In the genomic region with DNA sequence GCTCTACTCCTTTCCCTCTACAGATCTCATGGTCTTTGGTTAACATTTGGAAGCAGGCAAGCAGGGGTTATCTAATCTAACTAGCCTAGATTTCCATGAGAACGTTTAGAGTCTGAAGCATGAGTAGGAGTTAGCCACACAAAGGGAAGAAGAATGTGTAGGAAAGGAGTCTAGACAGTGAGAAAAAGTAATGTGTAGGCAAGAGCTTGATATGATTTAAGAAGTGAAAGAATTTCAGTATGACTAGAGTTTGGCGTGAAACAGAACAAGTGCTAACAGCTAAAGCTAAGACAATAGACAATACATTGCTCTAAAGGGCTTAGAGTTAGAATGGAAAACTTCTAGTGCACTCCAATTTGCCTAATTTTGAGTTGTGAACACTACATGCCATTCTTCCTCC, we compare ENCODE assay signal across 17 cellular contexts. TPM values are rescaled to one million over a fixed set of nuclear protein-coding genes. Genes with fewer than 3 reads are reported as not detected.
DNase-seq lines count a peak whose midpoint lies in the region; ATAC-seq, FAIRE-seq and TF ChIP-seq lines count a peak whose summit lies in the region.
"Had no signal": no experiment of that assay in that cellular context is flagged by ENCODE, and none has a peak within 500 bp of the region (broad histone marks: within the 10 kb centered on the region; RNA-seq: fewer than 3 reads in every experiment).

No MANE protein-coding gene starts in this region.

- no peak overlapping the region for H3K27ac Mint-ChIP-seq in activated T-helper 1 cell treated with anti-CD3 and anti-CD28 coated beads, Interleukin-12 subunit alpha, Interleukin-12 subunit beta, Interleukin-2, Interleukin-4 antibody, amounts not matched to agents 30 ng/mL and 10 ng/mL and 1 ng/mL, durations not matched to agents 14 hours and 24 hours and 36 hours
- H3K27ac Mint-ChIP-seq in glutamatergic neuron (ENCODE audit: unreplicated experiment): no peak overlapping the region
- H3K27ac Mint-ChIP-seq: activated naive CD4-positive, alpha-beta T cell treated with anti-CD3 and anti-CD28 coated beads, Interleukin-2, amount 10 ng/mL, durations not matched to agents 7 days and 5 days had no signal

- H3K4me1 ChIP-seq in K562 (replicated peaks in 1 of 2; ENCODE audit: control insufficient read depth in 2 of 2, insufficient read depth in 2 of 2, low read length in 2 of 2): peaks cover 0 to 6% of the 10 kb centered on the region in 2 experiments; a peak in 1 of 5 replicates
- H3K4me1 ChIP-seq: foreskin keratinocyte had no signal

- TF ChIP-seq POLR2A in K562 (conservative IDR thresholded peaks at IDR 0.05): no peak

- no peak for TF ChIP-seq EP300 in K562 (IDR thresholded peaks at IDR 0.05; ENCODE audit: low read length)

- TF ChIP-seq RAD21 in K562 (CRISPR knock-in tag; conservative IDR thresholded peaks at IDR 0.05 in 1 of 2, IDR thresholded peaks at IDR 0.05 in 1 of 2): no peak

- DNase-seq in K562 (ENCODE audit: extremely low read depth in 1 of 4, low spot score in 3 of 4) (no peak), NCI-H748 treated with DMSO at 0.1 percent for 48 hours (lab: John Stamatoyannopoulos, UW) (no peak), glutamatergic neuron (no peak), Right ventricle myocardium inferior (ENCODE audit: missing footprints) (no peak)
- no peak for DNase-seq in activated T-helper 1 cell treated with anti-CD3 and anti-CD28 coated beads, Interleukin-12 subunit alpha, Interleukin-12 subunit beta, Interleukin-2, Interleukin-4 antibody, amounts not matched to agents 30 ng/mL and 10 ng/mL and 1 ng/mL, durations not matched to agents 14 hours and 24 hours and 36 hours (ENCODE audit: low spot score)
- DNase-seq: activated naive CD4-positive, alpha-beta T cell treated with anti-CD3 and anti-CD28 coated beads, Interleukin-2, amount 10 ng/mL, durations not matched to agents 7 days and 5 days; DMS79; effector CD8-positive, alpha-beta T cell; foreskin keratinocyte; IMR-90; mesendoderm; PC-3; stimulated activated naive CD4-positive, alpha-beta T cell treated with Interleukin-2 at 50 U/mL for 16 hours had no signal

- H3K27me3 ChIP-seq in K562 (ENCODE audit: control insufficient read depth in 2 of 2, insufficient read depth in 2 of 2, low read length in 2 of 2): no peaks in the 10 kb centered on the region
- H3K27me3 ChIP-seq: foreskin keratinocyte had no signal

- WGBS in K562 (ENCODE audit: insufficient coverage, low coverage, missing lambda C conversion rate): 21% methylated on average over 2 of the region's 2 CpGs

- no peaks in the 10 kb centered on the region for H3K79me2 ChIP-seq in K562 (ENCODE audit: control insufficient read depth, insufficient read depth, low read length)

- no peaks in the 10 kb centered on the region for H3K36me3 Mint-ChIP-seq in activated T-helper 1 cell treated with anti-CD3 and anti-CD28 coated beads, Interleukin-12 subunit alpha, Interleukin-12 subunit beta, Interleukin-2, Interleukin-4 antibody, amounts not matched to agents 30 ng/mL and 10 ng/mL and 1 ng/mL, durations not matched to agents 14 hours and 24 hours and 36 hours (ENCODE audit: low read depth)
- H3K36me3 Mint-ChIP-seq in glutamatergic neuron (ENCODE audit: unreplicated experiment): no peaks in the 10 kb centered on the region
- H3K36me3 Mint-ChIP-seq: activated naive CD4-positive, alpha-beta T cell treated with anti-CD3 and anti-CD28 coated beads, Interleukin-2, amount 10 ng/mL, durations not matched to agents 7 days and 5 days had no signal

- H3K4me3 Mint-ChIP-seq in activated T-helper 1 cell treated with anti-CD3 and anti-CD28 coated beads, Interleukin-12 subunit alpha, Interleukin-12 subunit beta, Interleukin-2, Interleukin-4 antibody, amounts not matched to agents 30 ng/mL and 10 ng/mL and 1 ng/mL, durations not matched to agents 14 hours and 24 hours and 36 hours: no peak overlapping the region
- no peak overlapping the region for H3K4me3 Mint-ChIP-seq in glutamatergic neuron (ENCODE audit: unreplicated experiment)
- H3K4me3 Mint-ChIP-seq: activated naive CD4-positive, alpha-beta T cell treated with anti-CD3 and anti-CD28 coated beads, Interleukin-2, amount 10 ng/mL, durations not matched to agents 7 days and 5 days had no signal

- no peak overlapping the region for H3K4me2 ChIP-seq in K562 (ENCODE audit: insufficient read depth, low read length)

- no peak overlapping the region for H3K4me3 ChIP-seq in K562

- intact Hi-C loops in K562 (cut with micrococcal nuclease) (no loop called here), Right ventricle myocardium inferior (cut with DNase I) (no loop called here)
- intact Hi-C loops in activated T-helper 1 cell treated with anti-CD3 and anti-CD28 coated beads, Interleukin-12 subunit alpha, Interleukin-12 subunit beta, Interleukin-2, Interleukin-4 antibody, amounts not matched to agents 30 ng/mL and 10 ng/mL and 1 ng/mL, durations not matched to agents 14 hours and 24 hours and 36 hours (cut with micrococcal nuclease): no loop called here

- in situ Hi-C loops in K562 (cut with MboI): no loop called here

- H4K20me1 ChIP-seq in K562 (replicated peaks; ENCODE audit: control insufficient read depth, insufficient read depth, low read length): no peaks in the 10 kb centered on the region

- H3K9me3 Mint-ChIP-seq in activated T-helper 1 cell treated with anti-CD3 and anti-CD28 coated beads, Interleukin-12 subunit alpha, Interleukin-12 subunit beta, Interleukin-2, Interleukin-4 antibody, amounts not matched to agents 30 ng/mL and 10 ng/mL and 1 ng/mL, durations not matched to agents 14 hours and 24 hours and 36 hours: no peaks in the 10 kb centered on the region
- H3K9me3 Mint-ChIP-seq in glutamatergic neuron (ENCODE audit: unreplicated experiment): no peaks in the 10 kb centered on the region
- H3K9me3 Mint-ChIP-seq: activated naive CD4-positive, alpha-beta T cell treated with anti-CD3 and anti-CD28 coated beads, Interleukin-2, amount 10 ng/mL, durations not matched to agents 7 days and 5 days had no signal

- H3K9me1 ChIP-seq in K562 (ENCODE audit: control insufficient read depth, insufficient read depth, low read length): no peaks in the 10 kb centered on the region

- POLR2A ChIA-PET in K562 (lab: Yijun Ruan, JAX): interaction anchor here (2.4 kb wide), 1 partner anchor 12 kb away, joined by 8 read pairs; no protein-coding TSS in a partner anchor

- CTCF ChIA-PET in K562 (lab: Yijun Ruan, JAX; ENCODE audit: low intra/inter-chr PET ratio): no interaction called here

- no peak for FAIRE-seq in K562 (lab: Jason Lieb, UNC)

- H3K4me1 Mint-ChIP-seq in activated T-helper 1 cell treated with anti-CD3 and anti-CD28 coated beads, Interleukin-12 subunit alpha, Interleukin-12 subunit beta, Interleukin-2, Interleukin-4 antibody, amounts not matched to agents 30 ng/mL and 10 ng/mL and 1 ng/mL, durations not matched to agents 14 hours and 24 hours and 36 hours (ENCODE audit: low read depth): no peaks in the 10 kb centered on the region
- no peaks in the 10 kb centered on the region for H3K4me1 Mint-ChIP-seq in glutamatergic neuron (ENCODE audit: low read depth, unreplicated experiment)
- H3K4me1 Mint-ChIP-seq: activated naive CD4-positive, alpha-beta T cell treated with anti-CD3 and anti-CD28 coated beads, Interleukin-2, amount 10 ng/mL, durations not matched to agents 7 days and 5 days had no signal

- no peaks in the 10 kb centered on the region for H3K9me3 ChIP-seq in K562 (replicated peaks; ENCODE audit: control insufficient read depth, insufficient read depth, low read depth, low read length)

- no peaks in the 10 kb centered on the region for H3K36me3 ChIP-seq in K562 (ENCODE audit: control insufficient read depth, insufficient read depth, low read length)

- peak; percentile 81 for ATAC-seq in GM18867 (IDR thresholded peaks at IDR 0.05; ENCODE audit: unreplicated experiment)
- ATAC-seq in GM21529 (IDR thresholded peaks at IDR 0.05; ENCODE audit: unreplicated experiment): peak; percentile 90
- ATAC-seq in HG03025 (IDR thresholded peaks at IDR 0.05; ENCODE audit: low FRiP score, unreplicated experiment): peak; percentile 83
- ATAC-seq in K562: peak; percentile 20; the same call in 1 of the 3 replicates
- no peak for ATAC-seq in Right ventricle myocardium inferior
- ATAC-seq: foreskin keratinocyte, PC-3 had no signal

- no TSS peak for BruUV-seq in K562 (replicated peaks; lab: Mats Ljungman, UMichigan)

- no peak overlapping the region for H3K9ac ChIP-seq in K562 (ENCODE audit: insufficient read depth in 1 of 2, low read depth in 2 of 2, low read length in 2 of 2)

- H3K27me3 Mint-ChIP-seq in activated T-helper 1 cell treated with anti-CD3 and anti-CD28 coated beads, Interleukin-12 subunit alpha, Interleukin-12 subunit beta, Interleukin-2, Interleukin-4 antibody, amounts not matched to agents 30 ng/mL and 10 ng/mL and 1 ng/mL, durations not matched to agents 14 hours and 24 hours and 36 hours (ENCODE audit: insufficient read depth): peaks cover 2% of the 10 kb centered on the region
- no peaks in the 10 kb centered on the region for H3K27me3 Mint-ChIP-seq in glutamatergic neuron (ENCODE audit: unreplicated experiment)
- H3K27me3 Mint-ChIP-seq: activated naive CD4-positive, alpha-beta T cell treated with anti-CD3 and anti-CD28 coated beads, Interleukin-2, amount 10 ng/mL, durations not matched to agents 7 days and 5 days had no signal

- H3K27ac ChIP-seq in K562 (ENCODE audit: extremely low read depth, low read depth, low read length): no peak overlapping the region
- H3K27ac ChIP-seq: foreskin keratinocyte, VCaP had no signal

- H2AFZ ChIP-seq in K562 (ENCODE audit: low read depth, low read length): peak overlapping the region; percentile 52

- TF ChIP-seq CTCF in K562 (IDR thresholded peaks at IDR 0.05 in 2 of 3, conservative IDR thresholded peaks at IDR 0.05 in 1 of 3; ENCODE audit: insufficient read depth in 2 of 3, low read depth in 1 of 3, low read length in 3 of 3) (no peak), glutamatergic neuron (IDR thresholded peaks at IDR 0.05; ENCODE audit: partially characterized antibody, unreplicated experiment) (no peak)

RNA-seq across cellular contexts. Expression of a gene that starts 10.8 kb away (rescaled TPM):
- total RNA-seq in K562 (2011; cell fraction: chromatin; rRNA removed; ENCODE audit: low replicate concordance): 5.3 and 6.5 TPM in 2 replicates
- 5.8 and 9.7 TPM in 2 replicates for total RNA-seq in K562 (2011; cell fraction: nucleolus; rRNA removed)
- 6.0 and 11.8 TPM in 2 replicates for total RNA-seq in K562 (2011; cell fraction: nucleoplasm; rRNA removed)
- total RNA-seq in K562 (2014; rRNA removed): 1.8 and 2.2 TPM in 2 replicates
- 4.8 and 6.2 TPM in 2 replicates for total RNA-seq in K562 (2014; rRNA removed; fragmentation: Illumina TruSeq; extraction: Trizol)
- total RNA-seq in K562 (2015; rRNA removed; fragmentation: Illumina TruSeq; extraction: Trizol): 1.0 and 1.6 TPM in 2 replicates
- total RNA-seq in K562 (2021): 3.2 and 3.3 TPM in 2 replicates
- polyA plus RNA-seq in K562 (2011; rRNA removed): 3.4 and 7.7 TPM in 2 replicates
- 1.00 and 1.1 TPM in 2 replicates for polyA plus RNA-seq in K562 (2011; cell fraction: cytosol; rRNA removed)
- polyA plus RNA-seq in K562 (2011; cell fraction: nucleus; rRNA removed): 6.8 and 9.9 TPM in 2 replicates
- polyA plus RNA-seq in K562 (2012): 8.8 and 15.3 TPM in 2 replicates
- 2.9 and 3.3 TPM in 2 replicates for polyA plus RNA-seq in K562 (2014; fragmentation: Illumina TruSeq; extraction: Trizol)
- 1 to 10 TPM; 5.8 to 6.9 TPM for polyA plus RNA-seq in K562 (2014; fragmentation: Nextera tagmentation; extraction: Ambion mirVana)
- polyA plus RNA-seq in K562 (2014; rRNA removed): 2.5 and 2.8 TPM in 2 replicates
- polyA minus RNA-seq in K562 (2011; rRNA and poly(A)+ RNA removed): 5.1 and 7.4 TPM in 2 replicates
- 3.6 and 6.0 TPM in 2 replicates for polyA minus RNA-seq in K562 (2011; cell fraction: cytosol; rRNA and poly(A)+ RNA removed)
- 4.9 and 5.5 TPM in 2 replicates for polyA minus RNA-seq in K562 (2011; cell fraction: nucleus; rRNA and poly(A)+ RNA removed)
- 10.7 and 13.4 TPM in 2 replicates for total RNA-seq in activated T-helper 1 cell treated with anti-CD3 and anti-CD28 coated beads, Interleukin-12 subunit alpha, Interleukin-12 subunit beta, Interleukin-2, Interleukin-4 antibody, amounts not matched to agents 30 ng/mL and 10 ng/mL and 1 ng/mL, durations not matched to agents 14 hours and 24 hours and 36 hours
- total RNA-seq in glutamatergic neuron (ENCODE audit: unreplicated experiment): not detected
- total RNA-seq in Right ventricle myocardium inferior: not detected
